8 cellular contexts compared by ENCODE assay signal in genomic region chr17:75155191-75155601, GRCh38. TPM values are rescaled to one million over a fixed set of nuclear protein-coding genes. Genes with fewer than 3 reads are reported as not detected.
DNase-seq lines count a peak whose midpoint lies in the region; ATAC-seq and TF ChIP-seq lines count a peak whose summit lies in the region.

No MANE protein-coding gene starts in this region.

- H3K27ac Mint-ChIP-seq in neural crest cell (ENCODE audit: unreplicated experiment), result no peak overlapping the region

- H3K27me3 Mint-ChIP-seq in neural crest cell (ENCODE audit: low read depth), result peaks cover 14% of the 10 kb centered on the region

- H3K9me3 ChIP-seq in DND-41 (ENCODE audit: insufficient read depth, low read length, severe bottlenecking) (no peaks in the 10 kb centered on the region), Loucy (ENCODE audit: insufficient read depth, low read depth, low read length) (no peaks in the 10 kb centered on the region)

- H3K79me2 ChIP-seq in DND-41 (ENCODE audit: insufficient read depth, low read length) (peaks cover 41% of the 10 kb centered on the region), Loucy (ENCODE audit: insufficient read depth, low read length) (peaks cover 41% of the 10 kb centered on the region)

- DNase-seq in DND-41 (no peak), coronary artery (ENCODE audit: low spot score) (no peak), neural crest cell (ENCODE audit: low read depth, low spot score) (no peak), NCI-H2227 treated with DMSO at 0.1 percent for 48 hours (lab: John Stamatoyannopoulos, UW) (no peak)
- no peak for DNase-seq in stimulated activated CD4-positive, alpha-beta T cell treated with anti-CD3 and anti-CD28 coated beads, Interleukin-2, amount 100 ng/mL, for 24 hours

- TF ChIP-seq CTCF in DND-41 (IDR thresholded peaks at IDR 0.05; ENCODE audit: borderline replicate concordance, extremely low read depth, low read length, poor library complexity, severe bottlenecking) (no peak), Loucy (conservative IDR thresholded peaks at IDR 0.05; ENCODE audit: low read length) (no peak), coronary artery (IDR thresholded peaks at IDR 0.05) (no peak), neural crest cell (conservative IDR thresholded peaks at IDR 0.05) (no peak)

- H3K4me3 ChIP-seq in DND-41 (ENCODE audit: low read depth in 1 of 2, low read length in 2 of 2), result peak overlapping the region in 1 of 2 experiments; percentile 98; a peak in 2 of 4 replicates
- peak overlapping the region; percentile 92 for H3K4me3 ChIP-seq in Loucy (ENCODE audit: low read length, poor library complexity, severe bottlenecking)
- H3K4me3 ChIP-seq in coronary artery, result peak overlapping the region; percentile 95

- H3K27ac ChIP-seq in DND-41 (ENCODE audit: low read length) (peak overlapping the region; percentile 66), coronary artery (peak overlapping the region in 1 of 2 donors; percentile 81)

- peaks cover 16% of the 10 kb centered on the region for H3K36me3 Mint-ChIP-seq in neural crest cell (ENCODE audit: low read depth)

- H3K36me3 ChIP-seq in DND-41 (ENCODE audit: insufficient read depth, low read length), result peaks cover 10% of the 10 kb centered on the region
- no peaks in the 10 kb centered on the region for H3K36me3 ChIP-seq in Loucy (ENCODE audit: insufficient read depth, low read length)

- no peaks in the 10 kb centered on the region for H3K9me3 Mint-ChIP-seq in neural crest cell

- peaks cover 8% of the 10 kb centered on the region; the same call in 1 of the 2 replicates for H4K20me1 ChIP-seq in DND-41 (ENCODE audit: insufficient read depth, low read length)
- H4K20me1 ChIP-seq in Loucy (ENCODE audit: insufficient read depth, low read length, poor library complexity, severe bottlenecking), result peaks cover 34% of the 10 kb centered on the region

- H3K4me2 ChIP-seq in DND-41 (ENCODE audit: insufficient read depth, low read length) (peak overlapping the region; percentile 67), Loucy (ENCODE audit: low read depth, low read length, poor library complexity, severe bottlenecking) (peak overlapping the region; percentile 75)

- H2AFZ ChIP-seq in DND-41 (ENCODE audit: low read depth, low read length), result peak overlapping the region; percentile 73
- H2AFZ ChIP-seq in Loucy (ENCODE audit: low read length), result peak overlapping the region; percentile 49; the same call in 1 of the 2 replicates

- H3K4me3 Mint-ChIP-seq in neural crest cell, result peak overlapping the region; percentile 89

- no peaks in the 10 kb centered on the region for H3K27me3 ChIP-seq in DND-41 (ENCODE audit: insufficient read depth, low read length, poor library complexity)
- no peaks in the 10 kb centered on the region for H3K27me3 ChIP-seq in Loucy (ENCODE audit: insufficient read depth, low read length, poor library complexity, severe bottlenecking)

- ATAC-seq in DND-41 (ENCODE audit: insufficient read depth, low read depth) (no peak), GM18873 (IDR thresholded peaks at IDR 0.05; ENCODE audit: low FRiP score, unreplicated experiment) (no peak), HG03520 (IDR thresholded peaks at IDR 0.05; ENCODE audit: unreplicated experiment) (no peak)

- H3K9me2 ChIP-seq in Loucy (replicated peaks; ENCODE audit: low read depth, low read length), result no peaks in the 10 kb centered on the region

- H3F3A ChIP-seq in Loucy (ENCODE audit: low read depth), result no peaks in the 10 kb centered on the region

- peaks cover 30% of the 10 kb centered on the region for H3K4me1 ChIP-seq in DND-41 (ENCODE audit: insufficient read depth, low read length)
- H3K4me1 ChIP-seq in Loucy (ENCODE audit: insufficient read depth, low read length, poor library complexity, severe bottlenecking), result peaks cover 24% of the 10 kb centered on the region

- H3K9ac ChIP-seq in DND-41 (ENCODE audit: low read depth, low read length) (peak overlapping the region; percentile 92), Loucy (ENCODE audit: low read depth, low read length, poor library complexity, severe bottlenecking) (peak overlapping the region; percentile 54)

- H3K4me1 Mint-ChIP-seq in neural crest cell, result peaks cover 20% of the 10 kb centered on the region

RNA-seq across cellular contexts. Expression of gene JPT1, which starts 0.9 kb away (rescaled TPM):
- total RNA-seq in neural crest cell, result 319 and 334 TPM in 2 replicates

RNA-seq across cellular contexts. Expression of gene NT5C, which starts 23.7 kb away (rescaled TPM):
- 68.0 and 70.2 TPM in 2 replicates for total RNA-seq in neural crest cell

RNA-seq across cellular contexts. Expression of gene SUMO2, which starts 27.6 kb away (rescaled TPM):
- total RNA-seq in neural crest cell, result 773 and 776 TPM in 2 replicates

RNA-seq across cellular contexts. Expression of gene ARMC7, which starts 45.4 kb away (rescaled TPM):
- total RNA-seq in neural crest cell, result 15.6 and 15.8 TPM in 2 replicates

RNA-seq across cellular contexts. Expression of gene NUP85, which starts 50.3 kb away (rescaled TPM):
- total RNA-seq in neural crest cell, result 122 and 126 TPM in 2 replicates
